Comparison of ENCODE assay signal across 2 cellular contexts in genomic region chr13:110484290-110485048, GRCh38.
TF ChIP-seq lines count a peak whose summit lies in the region.

No MANE protein-coding gene starts in this region.

TF ChIP-seq in H1, 55 proteins besides CTCF, POLR2A, EP300 and RAD21:
- TF ChIP-seq, protein P1, sequence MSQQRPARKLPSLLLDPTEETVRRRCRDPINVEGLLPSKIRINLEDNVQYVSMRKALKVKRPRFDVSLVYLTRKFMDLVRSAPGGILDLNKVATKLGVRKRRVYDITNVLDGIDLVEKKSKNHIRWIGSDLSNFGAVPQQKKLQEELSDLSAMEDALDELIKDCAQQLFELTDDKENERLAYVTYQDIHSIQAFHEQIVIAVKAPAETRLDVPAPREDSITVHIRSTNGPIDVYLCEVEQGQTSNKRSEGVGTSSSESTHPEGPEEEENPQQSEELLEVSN (IDR thresholded peaks at IDR 0.05): 0 out of 2 replicates have a peak, but pooled peaks have one; percentile 16
- TF ChIP-seq EGR1 (IDR thresholded peaks at IDR 0.05; ENCODE audit: borderline replicate concordance, low read depth, low read length): no peak

TF ChIP-seq in HepG2, 621 proteins besides CTCF, POLR2A, EP300 and RAD21:
- TF ChIP-seq SIX1 (CRISPR knock-in tag; IDR thresholded peaks at IDR 0.05; ENCODE audit: borderline replicate concordance) (no peak), SYNCRIP (IDR thresholded peaks at IDR 0.05; ENCODE audit: insufficient read depth, low read depth, low read length) (no peak), TSC22D2 (CRISPR knock-in tag; IDR thresholded peaks at IDR 0.05; ENCODE audit: borderline replicate concordance) (no peak), KDM2A (CRISPR knock-in tag; IDR thresholded peaks at IDR 0.05; ENCODE audit: borderline replicate concordance, low read depth) (no peak), ZNF879 (CRISPR knock-in tag; IDR thresholded peaks at IDR 0.05) (no peak), FOXA3 (CRISPR knock-in tag; IDR thresholded peaks at IDR 0.05) (no peak), ZNF572 (CRISPR knock-in tag; IDR thresholded peaks at IDR 0.05) (no peak), MAX (IDR thresholded peaks at IDR 0.05) (no peak), RXRA (CRISPR knock-in tag; IDR thresholded peaks at IDR 0.05) (no peak), RBFOX2 (IDR thresholded peaks at IDR 0.05; ENCODE audit: low read depth, low read length) (no peak), ZNF564 (CRISPR knock-in tag; IDR thresholded peaks at IDR 0.05) (no peak), NFE2L1 (CRISPR knock-in tag; IDR thresholded peaks at IDR 0.05; ENCODE audit: borderline replicate concordance) (no peak), ZNF230 (CRISPR knock-in tag; IDR thresholded peaks at IDR 0.05) (no peak), CBX2 (IDR thresholded peaks at IDR 0.05; ENCODE audit: low read depth, low read length) (no peak), CBX2 (CRISPR knock-in tag; IDR thresholded peaks at IDR 0.05; ENCODE audit: low read depth) (no peak)
- TF ChIP-seq, protein P2, sequence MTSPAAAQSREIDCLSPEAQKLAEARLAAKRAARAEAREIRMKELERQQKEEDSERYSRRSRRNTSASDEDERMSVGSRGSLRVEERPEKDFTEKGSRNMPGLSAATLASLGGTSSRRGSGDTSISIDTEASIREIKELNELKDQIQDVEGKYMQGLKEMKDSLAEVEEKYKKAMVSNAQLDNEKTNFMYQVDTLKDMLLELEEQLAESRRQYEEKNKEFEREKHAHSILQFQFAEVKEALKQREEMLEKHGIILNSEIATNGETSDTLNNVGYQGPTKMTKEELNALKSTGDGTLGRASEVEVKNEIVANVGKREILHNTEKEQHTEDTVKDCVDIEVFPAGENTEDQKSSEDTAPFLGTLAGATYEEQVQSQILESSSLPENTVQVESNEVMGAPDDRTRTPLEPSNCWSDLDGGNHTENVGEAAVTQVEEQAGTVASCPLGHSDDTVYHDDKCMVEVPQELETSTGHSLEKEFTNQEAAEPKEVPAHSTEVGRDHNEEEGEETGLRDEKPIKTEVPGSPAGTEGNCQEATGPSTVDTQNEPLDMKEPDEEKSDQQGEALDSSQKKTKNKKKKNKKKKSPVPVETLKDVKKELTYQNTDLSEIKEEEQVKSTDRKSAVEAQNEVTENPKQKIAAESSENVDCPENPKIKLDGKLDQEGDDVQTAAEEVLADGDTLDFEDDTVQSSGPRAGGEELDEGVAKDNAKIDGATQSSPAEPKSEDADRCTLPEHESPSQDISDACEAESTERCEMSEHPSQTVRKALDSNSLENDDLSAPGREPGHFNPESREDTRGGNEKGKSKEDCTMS (CRISPR knock-in tag; conservative IDR thresholded peaks at IDR 0.05): no peak
- TF ChIP-seq, protein P3, sequence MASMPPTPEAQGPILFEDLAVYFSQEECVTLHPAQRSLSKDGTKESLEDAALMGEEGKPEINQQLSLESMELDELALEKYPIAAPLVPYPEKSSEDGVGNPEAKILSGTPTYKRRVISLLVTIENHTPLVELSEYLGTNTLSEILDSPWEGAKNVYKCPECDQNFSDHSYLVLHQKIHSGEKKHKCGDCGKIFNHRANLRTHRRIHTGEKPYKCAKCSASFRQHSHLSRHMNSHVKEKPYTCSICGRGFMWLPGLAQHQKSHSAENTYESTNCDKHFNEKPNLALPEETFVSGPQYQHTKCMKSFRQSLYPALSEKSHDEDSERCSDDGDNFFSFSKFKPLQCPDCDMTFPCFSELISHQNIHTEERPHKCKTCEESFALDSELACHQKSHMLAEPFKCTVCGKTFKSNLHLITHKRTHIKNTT (CRISPR knock-in tag; IDR thresholded peaks at IDR 0.05): no peak
- TF ChIP-seq, protein P4, sequence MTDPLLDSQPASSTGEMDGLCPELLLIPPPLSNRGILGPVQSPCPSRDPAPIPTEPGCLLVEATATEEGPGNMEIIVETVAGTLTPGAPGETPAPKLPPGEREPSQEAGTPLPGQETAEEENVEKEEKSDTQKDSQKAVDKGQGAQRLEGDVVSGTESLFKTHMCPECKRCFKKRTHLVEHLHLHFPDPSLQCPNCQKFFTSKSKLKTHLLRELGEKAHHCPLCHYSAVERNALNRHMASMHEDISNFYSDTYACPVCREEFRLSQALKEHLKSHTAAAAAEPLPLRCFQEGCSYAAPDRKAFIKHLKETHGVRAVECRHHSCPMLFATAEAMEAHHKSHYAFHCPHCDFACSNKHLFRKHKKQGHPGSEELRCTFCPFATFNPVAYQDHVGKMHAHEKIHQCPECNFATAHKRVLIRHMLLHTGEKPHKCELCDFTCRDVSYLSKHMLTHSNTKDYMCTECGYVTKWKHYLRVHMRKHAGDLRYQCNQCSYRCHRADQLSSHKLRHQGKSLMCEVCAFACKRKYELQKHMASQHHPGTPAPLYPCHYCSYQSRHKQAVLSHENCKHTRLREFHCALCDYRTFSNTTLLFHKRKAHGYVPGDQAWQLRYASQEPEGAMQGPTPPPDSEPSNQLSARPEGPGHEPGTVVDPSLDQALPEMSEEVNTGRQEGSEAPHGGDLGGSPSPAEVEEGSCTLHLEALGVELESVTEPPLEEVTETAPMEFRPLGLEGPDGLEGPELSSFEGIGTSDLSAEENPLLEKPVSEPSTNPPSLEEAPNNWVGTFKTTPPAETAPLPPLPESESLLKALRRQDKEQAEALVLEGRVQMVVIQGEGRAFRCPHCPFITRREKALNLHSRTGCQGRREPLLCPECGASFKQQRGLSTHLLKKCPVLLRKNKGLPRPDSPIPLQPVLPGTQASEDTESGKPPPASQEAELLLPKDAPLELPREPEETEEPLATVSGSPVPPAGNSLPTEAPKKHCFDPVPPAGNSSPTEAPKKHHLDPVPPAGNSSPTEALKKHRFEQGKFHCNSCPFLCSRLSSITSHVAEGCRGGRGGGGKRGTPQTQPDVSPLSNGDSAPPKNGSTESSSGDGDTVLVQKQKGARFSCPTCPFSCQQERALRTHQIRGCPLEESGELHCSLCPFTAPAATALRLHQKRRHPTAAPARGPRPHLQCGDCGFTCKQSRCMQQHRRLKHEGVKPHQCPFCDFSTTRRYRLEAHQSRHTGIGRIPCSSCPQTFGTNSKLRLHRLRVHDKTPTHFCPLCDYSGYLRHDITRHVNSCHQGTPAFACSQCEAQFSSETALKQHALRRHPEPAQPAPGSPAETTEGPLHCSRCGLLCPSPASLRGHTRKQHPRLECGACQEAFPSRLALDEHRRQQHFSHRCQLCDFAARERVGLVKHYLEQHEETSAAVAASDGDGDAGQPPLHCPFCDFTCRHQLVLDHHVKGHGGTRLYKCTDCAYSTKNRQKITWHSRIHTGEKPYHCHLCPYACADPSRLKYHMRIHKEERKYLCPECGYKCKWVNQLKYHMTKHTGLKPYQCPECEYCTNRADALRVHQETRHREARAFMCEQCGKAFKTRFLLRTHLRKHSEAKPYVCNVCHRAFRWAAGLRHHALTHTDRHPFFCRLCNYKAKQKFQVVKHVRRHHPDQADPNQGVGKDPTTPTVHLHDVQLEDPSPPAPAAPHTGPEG (CRISPR knock-in tag; IDR thresholded peaks at IDR 0.05): no peak
